ENCODE assay signal across 17 cellular contexts in genomic region chr4:181860157-181860556, GRCh38.
DNase-seq lines count a peak whose midpoint lies in the region; ATAC-seq and TF ChIP-seq lines count a peak whose summit lies in the region.
"Had no signal": no experiment of that assay in that cellular context is flagged by ENCODE, and none has a peak within 500 bp of the region (broad histone marks: within the 10 kb centered on the region; RNA-seq: fewer than 3 reads in every experiment).

No MANE protein-coding gene starts in this region.

- H3K9me3 ChIP-seq in hepatocyte (ENCODE audit: low read depth) (no peaks in the 10 kb centered on the region), BE2C (no peaks in the 10 kb centered on the region)
- H3K9me3 ChIP-seq: BLaER1 treated with 17β-estradiol and CSF1 and Interleukin-3, amounts not matched to agents 10 nM and 100 nM had no signal

- no peaks in the 10 kb centered on the region for H3K9me2 ChIP-seq in hepatocyte (replicated peaks; ENCODE audit: insufficient read depth)

- H3K4me2 ChIP-seq in hepatocyte: peak overlapping the region; percentile 19
- H3K4me2 ChIP-seq: BLaER1 treated with 17β-estradiol and CSF1 and Interleukin-3, amounts not matched to agents 10 nM and 100 nM had no signal

- no peak overlapping the region for H3K27ac ChIP-seq in hepatocyte
- H3K27ac ChIP-seq: BLaER1 treated with 17β-estradiol and CSF1 and Interleukin-3, amounts not matched to agents 10 nM and 100 nM; VCaP had no signal

- no peaks in the 10 kb centered on the region for H3K79me2 ChIP-seq in hepatocyte

- WGBS in hepatocyte (ENCODE audit: low lambda C conversion rate, missing lambda C conversion rate): 38% methylated on average over 7 of the region's 7 CpGs

- H2AFZ ChIP-seq in hepatocyte: no peak overlapping the region

- in situ Hi-C loops in astrocyte of the spinal cord (cut with HindIII; ENCODE audit: low sequenced_read_pairs): no loop called here

- H3K36me3 ChIP-seq in hepatocyte (replicated peaks; ENCODE audit: insufficient read depth, low read depth) (no peaks in the 10 kb centered on the region), BE2C (no peaks in the 10 kb centered on the region)
- H3K36me3 ChIP-seq: BLaER1 treated with 17β-estradiol and CSF1 and Interleukin-3, amounts not matched to agents 10 nM and 100 nM had no signal

- H3K4me1 ChIP-seq in hepatocyte (ENCODE audit: insufficient read depth) (no peaks in the 10 kb centered on the region), BE2C (peaks cover 2% of the 10 kb centered on the region; the same call in 1 of the 2 replicates)

- H3K4me3 ChIP-seq in AG09309 (ENCODE audit: control insufficient read depth, low read depth, low read length) (no peak overlapping the region), HFF-Myc (replicated peaks; ENCODE audit: low read depth, low read length) (no peak overlapping the region), astrocyte of the spinal cord (ENCODE audit: low read depth, low read length) (no peak overlapping the region), hepatocyte (no peak overlapping the region), BE2C (ENCODE audit: low read depth, low read length) (no peak overlapping the region)
- H3K4me3 ChIP-seq: BLaER1 treated with 17β-estradiol and CSF1 and Interleukin-3, amounts not matched to agents 10 nM and 100 nM had no signal

- no peaks in the 10 kb centered on the region for H3K27me3 ChIP-seq in hepatocyte
- H3K27me3 ChIP-seq in BE2C: no peaks in the 10 kb centered on the region
- H3K27me3 ChIP-seq: BLaER1 treated with 17β-estradiol and CSF1 and Interleukin-3, amounts not matched to agents 10 nM and 100 nM had no signal

- no peaks in the 10 kb centered on the region for H4K20me1 ChIP-seq in hepatocyte (ENCODE audit: insufficient read depth, poor library complexity, severe bottlenecking)
- H4K20me1 ChIP-seq: BLaER1 treated with 17β-estradiol and CSF1 and Interleukin-3, amounts not matched to agents 10 nM and 100 nM had no signal

- no peak for ATAC-seq in HG03460 (IDR thresholded peaks at IDR 0.05; ENCODE audit: unreplicated experiment)
- ATAC-seq: activated CD8-positive, alpha-beta T cell treated with anti-CD3 and anti-CD28 coated beads, Interleukin-2, amount 10 ng/mL, durations not matched to agents 7 days and 5 days; activated T-helper 17 cell treated with anti-CD3 and anti-CD28 coated beads, Interleukin-2, amount 50 U/mL, for 72 hours; esophagus mucosa; Panc1 had no signal

- DNase-seq in AG09309 (ENCODE audit: low read depth): peak; percentile 80
- DNase-seq in HFF-Myc (ENCODE audit: extremely low read depth, low read depth): peak; percentile 20
- DNase-seq in astrocyte of the spinal cord (ENCODE audit: low read depth, low spot score): peak; percentile 29
- no peak for DNase-seq in hepatocyte (ENCODE audit: low spot score)
- DNase-seq in BE2C: no peak
- DNase-seq in T1000 (lab: John Stamatoyannopoulos, UW): no peak
- DNase-seq in NCI-H2227 (lab: John Stamatoyannopoulos, UW; ENCODE audit: unreplicated experiment): no peak
- DNase-seq: activated CD8-positive, alpha-beta T cell treated with anti-CD3 and anti-CD28 coated beads, Interleukin-2, amount 10 ng/mL, durations not matched to agents 7 days and 5 days; dermis blood vessel endothelial cell; NCI-H187 treated with DMSO at 0.1 percent for 48 hours; NCI-H526 treated with DMSO at 0.1 percent for 48 hours had no signal

- no peak for TF ChIP-seq CTCF in AG09309 (IDR thresholded peaks at IDR 0.05; ENCODE audit: control insufficient read depth, insufficient read depth, low read depth, low read length, missing control alignments)
- no peak for TF ChIP-seq CTCF in HFF-Myc (IDR thresholded peaks at IDR 0.05; ENCODE audit: low read depth, low read length, missing control alignments)
- TF ChIP-seq CTCF in astrocyte of the spinal cord (IDR thresholded peaks at IDR 0.05; ENCODE audit: low read depth, low read length): no peak
- no peak for TF ChIP-seq CTCF in hepatocyte (IDR thresholded peaks at IDR 0.05; ENCODE audit: poor library complexity)
- TF ChIP-seq CTCF in BE2C (IDR thresholded peaks at IDR 0.05; ENCODE audit: low read depth, low read length): no peak

Comparison
In these comparisons a context has a peak if more than half of its experiments do, and no peak if none do; other contexts are left out.
1. DNase-seq: peak in AG09309 (single experiment), HFF-Myc (single experiment) and astrocyte of the spinal cord (single experiment); none in hepatocyte (single experiment), BE2C (single experiment), T1000 (single experiment) and NCI-H2227 (single experiment).